Comparison of ENCODE assay signal across 8 cellular contexts in the genomic region with DNA sequence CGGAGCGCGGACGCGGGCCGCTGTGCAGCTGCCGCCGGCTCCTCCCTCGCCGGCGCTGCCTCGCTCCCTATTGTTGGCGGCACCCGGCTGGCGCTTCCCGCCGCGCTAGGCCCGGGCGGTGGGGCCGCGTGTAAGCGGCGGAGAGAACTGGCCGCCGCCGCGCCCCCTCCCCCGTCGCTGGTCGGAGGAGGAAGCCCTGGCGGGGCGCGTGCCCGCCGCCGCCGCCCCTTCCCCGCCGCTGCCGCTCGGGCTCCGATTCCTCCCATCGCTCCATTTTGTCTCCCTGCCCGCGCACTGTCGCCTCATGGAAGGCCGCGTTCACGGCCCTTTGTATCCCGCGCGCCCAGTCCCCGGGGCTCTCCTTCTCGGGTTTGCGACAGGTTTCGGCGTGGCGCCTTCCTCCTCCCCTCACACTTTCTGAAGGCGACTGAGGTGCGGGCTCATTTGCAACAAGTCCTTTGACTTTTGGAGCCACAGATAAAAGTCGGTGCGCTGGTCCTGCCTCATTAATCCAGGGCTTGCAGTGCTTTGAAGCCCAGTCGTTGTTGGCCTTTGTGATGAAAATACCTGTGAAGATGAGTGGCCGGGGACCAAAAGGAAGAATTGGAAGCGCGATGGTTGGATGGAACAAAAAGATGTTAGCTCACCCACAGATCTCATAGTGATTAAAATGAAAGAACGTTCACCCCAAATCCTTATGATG. TPM values are rescaled to one million over a fixed set of nuclear protein-coding genes. Genes with fewer than 3 reads are reported as not detected.
DNase-seq lines count a peak whose midpoint lies in the region; ATAC-seq, FAIRE-seq and TF ChIP-seq lines count a peak whose summit lies in the region.

No MANE protein-coding gene starts in this region.

- peaks cover 57% of the 10 kb centered on the region for H3K79me2 ChIP-seq in osteoblast (ENCODE audit: insufficient read depth, low read length)

- intact Hi-C loops in head of caudate nucleus (cut with DNase I): no loop called here

- 1% methylated on average over 54 to 60 of the region's 68 CpGs for WGBS in tibial nerve, 2 donors

- no peak for TF ChIP-seq CTCF in C4-2B (conservative IDR thresholded peaks at IDR 0.05)
- TF ChIP-seq CTCF in osteoblast (IDR thresholded peaks at IDR 0.05; ENCODE audit: extremely low read depth, low read depth, low read length): no peak
- no peak for TF ChIP-seq CTCF in tibial nerve (IDR thresholded peaks at IDR 0.05)

- H3K4me3 ChIP-seq in osteoblast (ENCODE audit: insufficient read depth, low read length): peak overlapping the region; percentile 92
- peak overlapping the region; percentile 77 to 92 (median 79) for H3K4me3 ChIP-seq in tibial nerve

- H2AFZ ChIP-seq in osteoblast (ENCODE audit: low read length): peak overlapping the region; percentile 82

- H3K27ac ChIP-seq in C4-2B: peak overlapping the region; percentile 87
- peak overlapping the region; percentile 85 for H3K27ac ChIP-seq in osteoblast (ENCODE audit: low read depth, low read length)
- H3K27ac ChIP-seq in tibial nerve: peak overlapping the region; percentile 89 to 99 (median 92)

- no peaks in the 10 kb centered on the region for H3K9me3 ChIP-seq in osteoblast (ENCODE audit: low read depth, low read length)
- no peaks in the 10 kb centered on the region for H3K9me3 ChIP-seq in tibial nerve

- no peak for TF ChIP-seq EP300 in tibial nerve (IDR thresholded peaks at IDR 0.05)

- H4K20me1 ChIP-seq in osteoblast (ENCODE audit: insufficient read depth, low read length): peaks cover 36% of the 10 kb centered on the region

- H3K4me1 ChIP-seq in osteoblast (ENCODE audit: insufficient read depth, low read length): peaks cover 15% of the 10 kb centered on the region
- H3K4me1 ChIP-seq in tibial nerve: peaks cover 0 to 50% (median 15%) of the 10 kb centered on the region in 4 donors

- ATAC-seq in HG03432 (IDR thresholded peaks at IDR 0.05; ENCODE audit: unreplicated experiment): peak; percentile 38

- FAIRE-seq in GM19239 (lab: Jason Lieb, UNC): peak; percentile 53

- H3K36me3 ChIP-seq in osteoblast (ENCODE audit: insufficient read depth, low read length): no peaks in the 10 kb centered on the region
- H3K36me3 ChIP-seq in tibial nerve: no peaks in the 10 kb centered on the region

- peak overlapping the region; percentile 96 for H3K4me2 ChIP-seq in osteoblast (ENCODE audit: insufficient read depth, low read length)

- H3K27me3 ChIP-seq in osteoblast (ENCODE audit: insufficient read depth, low read length) (no peaks in the 10 kb centered on the region), tibial nerve (no peaks in the 10 kb centered on the region)

- TF ChIP-seq POLR2A in tibial nerve (IDR thresholded peaks at IDR 0.05): no peak

- no peak for DNase-seq in GM19239 (ENCODE audit: insufficient read length, low spot score)
- peak; percentile 64 for DNase-seq in RPMI8226
- DNase-seq in activated naive CD4-positive, alpha-beta T cell treated with anti-CD3 and anti-CD28 coated beads, Interleukin-2, amount 50 U/mL, for 16 hours: peak; percentile 48
- DNase-seq in head of caudate nucleus: peak; percentile 6 to 75 (median 50)
- peak; percentile 77 for DNase-seq in osteoblast (ENCODE audit: insufficient read length, low spot score, missing footprints)
- peak; percentile 17 to 30 for DNase-seq in tibial nerve (ENCODE audit: low spot score in 2 of 2)

RNA-seq across cellular contexts. Expression of gene CPSF6, which starts 0.7 kb away (rescaled TPM):
- 23.9 and 24.5 TPM in 2 replicates for total RNA-seq in osteoblast
- 10 to 100 TPM; 37.3 to 50.0 (median 43.2) TPM for total RNA-seq in tibial nerve
